In genomic region chr2:75787532-75788132, GRCh38 we compare ENCODE assay signal across 8 cellular contexts.
DNase-seq lines count a peak whose midpoint lies in the region; ATAC-seq lines count a peak whose summit lies in the region.

No MANE protein-coding gene starts in this region.

- H3K4me3 ChIP-seq in adipocyte (ENCODE audit: low read length) (no peak overlapping the region), aorta (ENCODE audit: low read length in 2 of 2) (no peak overlapping the region)

- no peak overlapping the region for H3K9ac ChIP-seq in adipocyte (ENCODE audit: low read length)

- no peaks in the 10 kb centered on the region for H3K9me3 ChIP-seq in adipocyte (ENCODE audit: control insufficient read depth, low read length)
- H3K9me3 ChIP-seq in aorta (ENCODE audit: control insufficient read depth, low read length), result peaks cover 2% of the 10 kb centered on the region

- WGBS in aorta, 2 donors, result 22 to 23% methylated on average over 5 of the region's 5 CpGs

- no peak overlapping the region for H3K27ac ChIP-seq in aorta (ENCODE audit: low read depth in 1 of 2, low read length in 2 of 2)

- ATAC-seq in GM21529 (IDR thresholded peaks at IDR 0.05; ENCODE audit: unreplicated experiment), result peak; percentile 48
- no peak for ATAC-seq in HG02840 (IDR thresholded peaks at IDR 0.05; ENCODE audit: low FRiP score, unreplicated experiment)
- no peak for ATAC-seq in aorta (ENCODE audit: low FRiP score)
- ATAC-seq in GM18873 (IDR thresholded peaks at IDR 0.05; ENCODE audit: low FRiP score, unreplicated experiment), result no peak

- H3K4me1 ChIP-seq in adipocyte (ENCODE audit: control insufficient read depth, insufficient read depth, low read length) (no peaks in the 10 kb centered on the region), aorta (ENCODE audit: control insufficient read depth in 1 of 2, insufficient read depth in 2 of 2, low read length in 2 of 2) (no peaks in the 10 kb centered on the region)

- H3K36me3 ChIP-seq in adipocyte (ENCODE audit: control insufficient read depth, insufficient read depth, low read length, severe bottlenecking) (no peaks in the 10 kb centered on the region), aorta (ENCODE audit: control insufficient read depth in 1 of 2, insufficient read depth in 2 of 2, low read length in 1 of 2) (no peaks in the 10 kb centered on the region)

- H3K27me3 ChIP-seq in adipocyte (replicated peaks; ENCODE audit: control insufficient read depth, insufficient read depth, low read length), result peaks cover 13% of the 10 kb centered on the region
- no peaks in the 10 kb centered on the region for H3K27me3 ChIP-seq in aorta (ENCODE audit: control insufficient read depth in 1 of 2, insufficient read depth in 2 of 2, low read length in 1 of 2)

- DNase-seq in DMS114 treated with DMSO at 0.1 percent for 48 hours (lab: John Stamatoyannopoulos, UW; ENCODE audit: unreplicated experiment) (peak; percentile 40), NCI-H1694 treated with DMSO at 0.1 percent for 48 hours (lab: John Stamatoyannopoulos, UW) (peak; percentile 56), adipocyte (ENCODE audit: low read depth) (peak; percentile 73), kidney tubule cell (ENCODE audit: low spot score) (peak; percentile 52), aorta (no peak)

- intact Hi-C loops in aorta (cut with DNase I), result no loop called here

Comparison
In these comparisons a context has a peak if more than half of its experiments do, and no peak if none do; other contexts are left out.
1. DNase-seq: peak in DMS114 treated with DMSO at 0.1 percent for 48 hours (single experiment), NCI-H1694 treated with DMSO at 0.1 percent for 48 hours (single experiment), adipocyte (single experiment) and kidney tubule cell (single experiment); none in aorta (0 of 2).